In genomic region chr19:40745402-40745780, GRCh38 we compare ENCODE assay signal across 7 cellular contexts. TPM values are rescaled to one million over a fixed set of nuclear protein-coding genes. Genes with fewer than 3 reads are reported as not detected.
DNase-seq lines count a peak whose midpoint lies in the region; TF ChIP-seq lines count a peak whose summit lies in the region.
"Had no signal": no experiment of that assay in that cellular context is flagged by ENCODE, and none has a peak within 500 bp of the region (broad histone marks: within the 10 kb centered on the region; RNA-seq: fewer than 3 reads in every experiment).

No MANE protein-coding gene starts in this region.

- H3K36me3 Mint-ChIP-seq in type B pancreatic cell = no peaks in the 10 kb centered on the region

- TF ChIP-seq CTCF in fibroblast of villous mesenchyme (IDR thresholded peaks at IDR 0.05; ENCODE audit: insufficient read depth, low read depth, low read length) = no peak
- no peak for TF ChIP-seq CTCF in type B pancreatic cell (conservative IDR thresholded peaks at IDR 0.05)

- no peak overlapping the region for H3K4me3 Mint-ChIP-seq in type B pancreatic cell

- peak overlapping the region; percentile 53 for H3K27ac Mint-ChIP-seq in type B pancreatic cell

- no peaks in the 10 kb centered on the region for H3K27me3 Mint-ChIP-seq in type B pancreatic cell

- DNase-seq in NCI-H226 = peak; percentile 69
- DNase-seq in fibroblast of villous mesenchyme (ENCODE audit: low read depth) = peak; percentile 73
- DNase-seq in type B pancreatic cell (ENCODE audit: extremely low spot score, unreplicated experiment) = no peak
- DNase-seq in DMS 273 (lab: John Stamatoyannopoulos, UW; ENCODE audit: unreplicated experiment) = no peak
- no peak for DNase-seq in NCI-H1048 (lab: John Stamatoyannopoulos, UW)
- DNase-seq: NCI-H1694, PC-9 had no signal

- H3K4me1 Mint-ChIP-seq in type B pancreatic cell (ENCODE audit: unreplicated experiment) = peaks cover 21% of the 10 kb centered on the region

- H3K4me3 ChIP-seq in fibroblast of villous mesenchyme (ENCODE audit: low read depth, low read length) = no peak overlapping the region
- H3K4me3 ChIP-seq: PC-9 had no signal

- H3K9me3 Mint-ChIP-seq in type B pancreatic cell = no peaks in the 10 kb centered on the region

RNA-seq across cellular contexts. Expression of gene ACTMAP, which starts 4.9 kb away (rescaled TPM):
- total RNA-seq in fibroblast of villous mesenchyme (0.64 and 0.86 TPM in 2 replicates), type B pancreatic cell (ENCODE audit: low replicate concordance) (9.6 and 16.0 TPM in 2 replicates)

RNA-seq across cellular contexts. Expression of gene SNRPA, which starts 5.6 kb away (rescaled TPM):
- total RNA-seq in fibroblast of villous mesenchyme (34.1 and 36.1 TPM in 2 replicates), type B pancreatic cell (ENCODE audit: low replicate concordance) (79.6 and 130 TPM in 2 replicates)

RNA-seq across cellular contexts. Expression of gene ITPKC, which starts 28.5 kb away (rescaled TPM):
- total RNA-seq in fibroblast of villous mesenchyme (14.5 and 16.8 TPM in 2 replicates), type B pancreatic cell (ENCODE audit: low replicate concordance) (22.4 and 46.1 TPM in 2 replicates)

RNA-seq across cellular contexts. Expression of gene COQ8B, which starts 28.7 kb away (rescaled TPM):
- 25.8 and 32.0 TPM in 2 replicates for total RNA-seq in fibroblast of villous mesenchyme
- 39.9 and 48.4 TPM in 2 replicates for total RNA-seq in type B pancreatic cell (ENCODE audit: low replicate concordance)

RNA-seq across cellular contexts. Expression of gene MIA, which starts 29.9 kb away (rescaled TPM):
- total RNA-seq in fibroblast of villous mesenchyme (not detected in 2 replicates), type B pancreatic cell (ENCODE audit: low replicate concordance) (1.7 and 3.2 TPM in 2 replicates)

Comparison
In these comparisons a context has a peak if more than half of its experiments do, and no peak if none do; other contexts are left out.
1. DNase-seq: peak in NCI-H226 (single experiment) and fibroblast of villous mesenchyme (single experiment); none in type B pancreatic cell (single experiment), DMS 273 (single experiment) and NCI-H1048 (single experiment).